8 cellular contexts compared by ENCODE assay signal in genomic region chr16:66606000-66606751, GRCh38. TPM values are rescaled to one million over a fixed set of nuclear protein-coding genes. Genes with fewer than 3 reads are reported as not detected.
DNase-seq lines count a peak whose midpoint lies in the region; ATAC-seq, FAIRE-seq and TF ChIP-seq lines count a peak whose summit lies in the region.

No MANE protein-coding gene starts in this region.

- BruUV-seq in HepG2 (replicated peaks; lab: Mats Ljungman, UMichigan) = TSS peak; percentile 60

- CTCF ChIA-PET in HepG2 (lab: Yijun Ruan, JAX; ENCODE audit: low intra/inter-chr PET ratio, low total read pairs) = interaction anchor here (3.0 kb wide), 1 partner anchor 45 kb away, joined by 12 read pairs; no protein-coding TSS in a partner anchor
- CTCF ChIA-PET in activated CD8-positive, alpha-beta T cell treated with anti-CD3 and anti-CD28 coated beads for 36 hours (lab: Charles Lee) = interaction anchor here (0.8 to 4.5 kb wide), 4 partner anchors 45 to 201 kb away, joined by 3 to 38 read pairs (median 3); partner anchors contain the start of gene CKLF

- H3K9me3 ChIP-seq in HepG2 (ENCODE audit: low read length) = no peaks in the 10 kb centered on the region
- no peaks in the 10 kb centered on the region for H3K9me3 ChIP-seq in right lobe of liver
- H3K9me3 ChIP-seq in vagina = no peaks in the 10 kb centered on the region

- H3K9ac ChIP-seq in HepG2 (ENCODE audit: insufficient read depth, low read depth, low read length) = peak overlapping the region; percentile 81

- in situ Hi-C loops in HepG2 (cut with HindIII; ENCODE audit: extremely low pct_ligation_motif_present, low pct_unique_long_range_greater_than_20kb) = loop anchor here (5.0 kb wide), 2 partner anchors 86 to 261 kb away; no protein-coding TSS in a partner anchor

- no peaks in the 10 kb centered on the region for H3K27me3 ChIP-seq in HepG2 (ENCODE audit: control insufficient read depth in 1 of 2, insufficient read depth in 2 of 2, low read length in 2 of 2)
- no peaks in the 10 kb centered on the region for H3K27me3 ChIP-seq in right lobe of liver
- no peaks in the 10 kb centered on the region for H3K27me3 ChIP-seq in kidney epithelial cell (ENCODE audit: control insufficient read depth, insufficient read depth, low read length)
- no peaks in the 10 kb centered on the region for H3K27me3 ChIP-seq in vagina

- no peaks in the 10 kb centered on the region for H3K27me3 Mint-ChIP-seq in activated CD8-positive, alpha-beta T cell treated with anti-CD3 and anti-CD28 coated beads for 36 hours

- no peak for FAIRE-seq in HepG2 (lab: Jason Lieb, UNC)

- peak overlapping the region; percentile 71 for H3K27ac Mint-ChIP-seq in activated CD8-positive, alpha-beta T cell treated with anti-CD3 and anti-CD28 coated beads for 36 hours

- H3K4me1 Mint-ChIP-seq in activated CD8-positive, alpha-beta T cell treated with anti-CD3 and anti-CD28 coated beads for 36 hours (ENCODE audit: low read depth) = peaks cover 40% of the 10 kb centered on the region

- H3K4me1 ChIP-seq in HepG2 (ENCODE audit: insufficient read depth, low read length) = peaks cover 55% of the 10 kb centered on the region
- H3K4me1 ChIP-seq in right lobe of liver = peaks cover 0 to 4% (median 2%) of the 10 kb centered on the region in 4 donors
- H3K4me1 ChIP-seq in vagina = peaks cover 49% of the 10 kb centered on the region

- no peak for TF ChIP-seq EP300 in HepG2 (IDR thresholded peaks at IDR 0.05; ENCODE audit: low read depth in 2 of 2, low read length in 2 of 2)
- no peak for TF ChIP-seq EP300 in HepG2 (CRISPR knock-in tag; IDR thresholded peaks at IDR 0.05; ENCODE audit: borderline replicate concordance)

- TF ChIP-seq CTCF in HepG2 (CRISPR knock-in tag; IDR thresholded peaks at IDR 0.05) (no peak), right lobe of liver (IDR thresholded peaks at IDR 0.05) (no peak), kidney epithelial cell (IDR thresholded peaks at IDR 0.05; ENCODE audit: insufficient read depth, low read length, poor library complexity, severe bottlenecking) (no peak), vagina (IDR thresholded peaks at IDR 0.05) (no peak)
- no peak for TF ChIP-seq CTCF in activated CD8-positive, alpha-beta T cell treated with anti-CD3 and anti-CD28 coated beads for 36 hours (IDR thresholded peaks at IDR 0.05)

- DNase-seq in HepG2 (ENCODE audit: low spot score) (no peak), right lobe of liver (no peak), kidney epithelial cell (ENCODE audit: low read depth) (no peak), vagina (ENCODE audit: extremely low spot score in 2 of 2) (no peak), GF-D8 (lab: John Stamatoyannopoulos, UW) (no peak)
- peak; percentile 33 for DNase-seq in activated CD8-positive, alpha-beta T cell treated with anti-CD3 and anti-CD28 coated beads for 36 hours
- DNase-seq in activated CD4-positive, CD25-positive, alpha-beta regulatory T cell treated with anti-CD3 and anti-CD28 coated beads, Interleukin-2, amount 50 U/mL, for 72 hours = no peak

- H3K9me3 Mint-ChIP-seq in activated CD8-positive, alpha-beta T cell treated with anti-CD3 and anti-CD28 coated beads for 36 hours = no peaks in the 10 kb centered on the region

- POLR2A ChIA-PET in HepG2 (lab: Yijun Ruan, JAX) = no interaction called here
- POLR2A ChIA-PET in activated CD8-positive, alpha-beta T cell treated with anti-CD3 and anti-CD28 coated beads for 36 hours (lab: Charles Lee) = no interaction called here

- WGBS in HepG2 (ENCODE audit: low lambda C conversion rate) = 73% methylated on average over 9 of the region's 9 CpGs
- 49% methylated on average over 8 of the region's 9 CpGs for WGBS in right lobe of liver (ENCODE audit: insufficient coverage, low coverage, low lambda C conversion rate, missing lambda C conversion rate)

- peak overlapping the region; percentile 83 for H3K4me2 ChIP-seq in HepG2 (ENCODE audit: low read depth, low read length)

- H3K36me3 Mint-ChIP-seq in activated CD8-positive, alpha-beta T cell treated with anti-CD3 and anti-CD28 coated beads for 36 hours (ENCODE audit: low read depth) = peaks cover 21% of the 10 kb centered on the region

- peak overlapping the region; percentile 54 for H3K27ac ChIP-seq in HepG2 (ENCODE audit: extremely low read length, insufficient read depth, low read length)
- H3K27ac ChIP-seq in right lobe of liver = peak overlapping the region in 1 of 3 donors; percentile 89
- peak overlapping the region; percentile 95 for H3K27ac ChIP-seq in vagina

- peak overlapping the region; percentile 70 for H3K4me3 Mint-ChIP-seq in activated CD8-positive, alpha-beta T cell treated with anti-CD3 and anti-CD28 coated beads for 36 hours

- peaks cover 13% of the 10 kb centered on the region; the same call in 1 of the 2 replicates for H4K20me1 ChIP-seq in HepG2 (ENCODE audit: insufficient read depth, low read length)

- no peak for TF ChIP-seq POLR2A in HepG2 (IDR thresholded peaks at IDR 0.05; ENCODE audit: insufficient read depth in 1 of 2, low read depth in 2 of 2, low read length in 2 of 2)
- TF ChIP-seq POLR2A in right lobe of liver (IDR thresholded peaks at IDR 0.05) = no peak
- TF ChIP-seq POLR2A in vagina (IDR thresholded peaks at IDR 0.05) = no peak

- H3K79me2 ChIP-seq in HepG2 (ENCODE audit: insufficient read depth, low read length) = peaks cover 9% of the 10 kb centered on the region

- ATAC-seq in HepG2 (no peak), right lobe of liver (no peak), HG03060 (IDR thresholded peaks at IDR 0.05; ENCODE audit: low read depth, unreplicated experiment) (peak; percentile 58)
- ATAC-seq in activated CD8-positive, alpha-beta T cell treated with anti-CD3 and anti-CD28 coated beads for 36 hours = no peak

- intact Hi-C loops in HepG2 (cut with micrococcal nuclease; ENCODE audit: unreplicated experiment) (loop anchor here (2.0 kb wide), 2 partner anchors 53 to 89 kb away; partner anchors contain the start of gene CKLF), right lobe of liver (cut with DNase I) (loop anchor here (5.0 to 10.0 kb wide), 3 partner anchors 131 to 199 kb away; partner anchors contain the start of gene BEAN1 (in 1 of the 2)), vagina (cut with DNase I) (loop anchor here (10.0 kb wide), 2 partner anchors 81 to 121 kb away; no protein-coding TSS in a partner anchor)
- intact Hi-C loops in activated CD8-positive, alpha-beta T cell treated with anti-CD3 and anti-CD28 coated beads for 36 hours (cut with micrococcal nuclease) = loop anchor here (5.0 kb wide), 2 partner anchors 44 to 199 kb away; no protein-coding TSS in a partner anchor

- H3K4me3 ChIP-seq in HepG2 (replicated peaks in 1 of 3; ENCODE audit: insufficient read depth in 1 of 3, low read depth in 2 of 3, low read length in 3 of 3) (peak overlapping the region; percentile 81 to 87 (median 86); a peak in 5 of 6 replicates), right lobe of liver (peak overlapping the region in 1 of 3 donors; percentile 67), kidney epithelial cell (ENCODE audit: low read depth, low read length) (peak overlapping the region; percentile 84), vagina (peak overlapping the region; percentile 83 to 94)

- peaks cover 15 to 22% of the 10 kb centered on the region in 2 experiments for H3K36me3 ChIP-seq in HepG2 (replicated peaks in 1 of 2; ENCODE audit: control insufficient read depth in 1 of 2, insufficient read depth in 2 of 2, low read length in 2 of 2)
- no peaks in the 10 kb centered on the region for H3K36me3 ChIP-seq in right lobe of liver
- peaks cover 10% of the 10 kb centered on the region for H3K36me3 ChIP-seq in kidney epithelial cell (ENCODE audit: control insufficient read depth, insufficient read depth, low read length)
- H3K36me3 ChIP-seq in vagina = peaks cover 0 to 20% of the 10 kb centered on the region in 2 donors

- no peak overlapping the region for H2AFZ ChIP-seq in HepG2 (ENCODE audit: low read length)

- no peak for TF ChIP-seq RAD21 in HepG2 (CRISPR knock-in tag; IDR thresholded peaks at IDR 0.05)

RNA-seq across cellular contexts. Expression of gene CMTM3, which starts 1.7 kb away (rescaled TPM):
- total RNA-seq in HepG2 (2016; rRNA removed; fragmentation: Illumina TruSeq; extraction: Trizol) (20.6 and 29.2 TPM in 2 replicates), right lobe of liver (1 to 10 TPM; 1.6 to 9.6 (median 5.4) TPM), kidney epithelial cell (244 and 292 TPM in 2 replicates), vagina (47.9 TPM)
- total RNA-seq in HepG2 (2016; cell fraction: cytosol; rRNA removed; fragmentation: Illumina TruSeq; extraction: Trizol; ENCODE audit: low read depth) = 14.7 and 15.6 TPM in 2 replicates
- total RNA-seq in HepG2 (2016; cell fraction: insoluble cytoplasmic fraction; rRNA removed; fragmentation: Illumina TruSeq; extraction: Trizol) = 18.9 and 30.0 TPM in 2 replicates
- total RNA-seq in HepG2 (2016; cell fraction: membrane; rRNA removed; fragmentation: Illumina TruSeq; extraction: Trizol) = 39.9 and 42.8 TPM in 2 replicates
- 19.8 and 22.0 TPM in 2 replicates for total RNA-seq in HepG2 (2016; cell fraction: nucleus; rRNA removed; fragmentation: Illumina TruSeq; extraction: Trizol)
- 48.7 and 62.0 TPM in 2 replicates for polyA plus RNA-seq in HepG2 (2011; rRNA removed)
- polyA plus RNA-seq in HepG2 (2011; cell fraction: cytosol; rRNA removed) = 53.5 and 62.3 TPM in 2 replicates
- 50.7 and 56.5 TPM in 2 replicates for polyA plus RNA-seq in HepG2 (2011; cell fraction: nucleus; rRNA removed)
- 36.1 and 48.8 TPM in 2 replicates for polyA plus RNA-seq in HepG2 (2012)
- polyA plus RNA-seq in HepG2 (2016; cell fraction: cytosol; fragmentation: Illumina TruSeq; extraction: Trizol; ENCODE audit: low read depth) = 21.8 and 24.0 TPM in 2 replicates
- polyA plus RNA-seq in HepG2 (2016; cell fraction: insoluble cytoplasmic fraction; fragmentation: Illumina TruSeq; extraction: Trizol; ENCODE audit: low read depth) = 31.5 and 37.2 TPM in 2 replicates
- polyA plus RNA-seq in HepG2 (2016; cell fraction: membrane; fragmentation: Illumina TruSeq; extraction: Trizol; ENCODE audit: low read depth) = 48.5 and 52.0 TPM in 2 replicates
- polyA plus RNA-seq in HepG2 (2016; cell fraction: nucleus; fragmentation: Illumina TruSeq; extraction: Trizol; ENCODE audit: insufficient read depth, low read depth) = 51.6 and 59.3 TPM in 2 replicates
- 1.7 and 102 TPM in 2 replicates for polyA minus RNA-seq in HepG2 (2011; rRNA and poly(A)+ RNA removed; ENCODE audit: low replicate concordance)
- polyA minus RNA-seq in HepG2 (2011; cell fraction: cytosol; rRNA and poly(A)+ RNA removed) = 14.7 and 19.2 TPM in 2 replicates
- polyA minus RNA-seq in HepG2 (2011; cell fraction: nucleus; rRNA and poly(A)+ RNA removed) = 16.0 and 25.4 TPM in 2 replicates
- 10 to 100 TPM; 48.0 to 49.4 TPM for total RNA-seq in activated CD8-positive, alpha-beta T cell treated with anti-CD3 and anti-CD28 coated beads for 36 hours

RNA-seq across cellular contexts. Expression of gene CMTM2, which starts 26.9 kb away (rescaled TPM):
- total RNA-seq in HepG2 (2016; rRNA removed; fragmentation: Illumina TruSeq; extraction: Trizol) (not detected in 2 replicates), right lobe of liver (under 1 TPM in 3 of 6 experiments, not detected in 3; 0.44 to 0.83 (median 0.55) TPM), kidney epithelial cell (0.54 and 1.4 TPM in 2 replicates), vagina (not detected)
- total RNA-seq in HepG2 (2016; cell fraction: cytosol; rRNA removed; fragmentation: Illumina TruSeq; extraction: Trizol; ENCODE audit: low read depth) = not detected in 2 replicates
- total RNA-seq in HepG2 (2016; cell fraction: insoluble cytoplasmic fraction; rRNA removed; fragmentation: Illumina TruSeq; extraction: Trizol) = not detected in 2 replicates
- not detected in 2 replicates for total RNA-seq in HepG2 (2016; cell fraction: membrane; rRNA removed; fragmentation: Illumina TruSeq; extraction: Trizol)
- total RNA-seq in HepG2 (2016; cell fraction: nucleus; rRNA removed; fragmentation: Illumina TruSeq; extraction: Trizol) = not detected in 2 replicates
- polyA plus RNA-seq in HepG2 (2011; rRNA removed) = not detected in 2 replicates
- not detected in 2 replicates for polyA plus RNA-seq in HepG2 (2011; cell fraction: cytosol; rRNA removed)
- not detected in 2 replicates for polyA plus RNA-seq in HepG2 (2011; cell fraction: nucleus; rRNA removed)
- not detected in 2 replicates for polyA plus RNA-seq in HepG2 (2012)
- polyA plus RNA-seq in HepG2 (2016; cell fraction: cytosol; fragmentation: Illumina TruSeq; extraction: Trizol; ENCODE audit: low read depth) = not detected in 2 replicates
- not detected in 2 replicates for polyA plus RNA-seq in HepG2 (2016; cell fraction: insoluble cytoplasmic fraction; fragmentation: Illumina TruSeq; extraction: Trizol; ENCODE audit: low read depth)
- polyA plus RNA-seq in HepG2 (2016; cell fraction: membrane; fragmentation: Illumina TruSeq; extraction: Trizol; ENCODE audit: low read depth) = not detected in 2 replicates
- polyA plus RNA-seq in HepG2 (2016; cell fraction: nucleus; fragmentation: Illumina TruSeq; extraction: Trizol; ENCODE audit: insufficient read depth, low read depth) = not detected in 2 replicates
- not detected in 2 replicates for polyA minus RNA-seq in HepG2 (2011; rRNA and poly(A)+ RNA removed; ENCODE audit: low replicate concordance)
- not detected in 2 replicates for polyA minus RNA-seq in HepG2 (2011; cell fraction: cytosol; rRNA and poly(A)+ RNA removed)
- not detected in 2 replicates for polyA minus RNA-seq in HepG2 (2011; cell fraction: nucleus; rRNA and poly(A)+ RNA removed)
- under 1 TPM in 1 of 2 experiments, not detected in 1; 0.29 TPM for total RNA-seq in activated CD8-positive, alpha-beta T cell treated with anti-CD3 and anti-CD28 coated beads for 36 hours

RNA-seq across cellular contexts. Expression of gene CMTM1, which starts 39.9 kb away (rescaled TPM):
- total RNA-seq in HepG2 (2016; rRNA removed; fragmentation: Illumina TruSeq; extraction: Trizol) = 1.7 and 1.9 TPM in 2 replicates
- 0.30 TPM in 1 of 2 replicates, not detected in the other for total RNA-seq in HepG2 (2016; cell fraction: cytosol; rRNA removed; fragmentation: Illumina TruSeq; extraction: Trizol; ENCODE audit: low read depth)
- 2.0 TPM in 2 replicates for total RNA-seq in HepG2 (2016; cell fraction: insoluble cytoplasmic fraction; rRNA removed; fragmentation: Illumina TruSeq; extraction: Trizol)
- total RNA-seq in HepG2 (2016; cell fraction: membrane; rRNA removed; fragmentation: Illumina TruSeq; extraction: Trizol) = 0.77 and 0.93 TPM in 2 replicates
- total RNA-seq in HepG2 (2016; cell fraction: nucleus; rRNA removed; fragmentation: Illumina TruSeq; extraction: Trizol) = 1.3 and 1.6 TPM in 2 replicates
- polyA plus RNA-seq in HepG2 (2011; rRNA removed) = 2.9 and 3.0 TPM in 2 replicates
- polyA plus RNA-seq in HepG2 (2011; cell fraction: cytosol; rRNA removed) = 2.0 and 3.6 TPM in 2 replicates
- 3.5 and 4.0 TPM in 2 replicates for polyA plus RNA-seq in HepG2 (2011; cell fraction: nucleus; rRNA removed)
- 2.3 and 2.4 TPM in 2 replicates for polyA plus RNA-seq in HepG2 (2012)
- 0.19 TPM in 1 of 2 replicates, not detected in the other for polyA plus RNA-seq in HepG2 (2016; cell fraction: cytosol; fragmentation: Illumina TruSeq; extraction: Trizol; ENCODE audit: low read depth)
- polyA plus RNA-seq in HepG2 (2016; cell fraction: insoluble cytoplasmic fraction; fragmentation: Illumina TruSeq; extraction: Trizol; ENCODE audit: low read depth) = 1.5 and 2.0 TPM in 2 replicates
- 0.64 and 0.72 TPM in 2 replicates for polyA plus RNA-seq in HepG2 (2016; cell fraction: membrane; fragmentation: Illumina TruSeq; extraction: Trizol; ENCODE audit: low read depth)
- 2.1 TPM in 2 replicates for polyA plus RNA-seq in HepG2 (2016; cell fraction: nucleus; fragmentation: Illumina TruSeq; extraction: Trizol; ENCODE audit: insufficient read depth, low read depth)
- 2.2 and 5.1 TPM in 2 replicates for polyA minus RNA-seq in HepG2 (2011; rRNA and poly(A)+ RNA removed; ENCODE audit: low replicate concordance)
- 2.7 and 3.4 TPM in 2 replicates for polyA minus RNA-seq in HepG2 (2011; cell fraction: cytosol; rRNA and poly(A)+ RNA removed)
- 3.2 and 6.3 TPM in 2 replicates for polyA minus RNA-seq in HepG2 (2011; cell fraction: nucleus; rRNA and poly(A)+ RNA removed)
- total RNA-seq in right lobe of liver = 1 to 10 TPM in 2 of 6 experiments, under 1 TPM in 3, not detected in 1; 0.69 to 1.6 (median 0.90) TPM
- total RNA-seq in activated CD8-positive, alpha-beta T cell treated with anti-CD3 and anti-CD28 coated beads for 36 hours = 1 to 10 TPM; 5.4 to 6.2 TPM
- 4.3 and 9.0 TPM in 2 replicates for total RNA-seq in kidney epithelial cell
- not detected for total RNA-seq in vagina

RNA-seq across cellular contexts. Expression of gene CKLF, which starts 53.8 kb away (rescaled TPM):
- total RNA-seq in HepG2 (2016; rRNA removed; fragmentation: Illumina TruSeq; extraction: Trizol) (83.0 and 120 TPM in 2 replicates), right lobe of liver (10 to 100 TPM in 4 of 6 experiments, 1 to 10 TPM in 2; 8.4 to 30.5 (median 14.0) TPM), kidney epithelial cell (120 and 129 TPM in 2 replicates), vagina (52.3 TPM)
- total RNA-seq in HepG2 (2016; cell fraction: cytosol; rRNA removed; fragmentation: Illumina TruSeq; extraction: Trizol; ENCODE audit: low read depth) = 262 and 384 TPM in 2 replicates
- 80.2 and 129 TPM in 2 replicates for total RNA-seq in HepG2 (2016; cell fraction: insoluble cytoplasmic fraction; rRNA removed; fragmentation: Illumina TruSeq; extraction: Trizol)
- 165 and 224 TPM in 2 replicates for total RNA-seq in HepG2 (2016; cell fraction: membrane; rRNA removed; fragmentation: Illumina TruSeq; extraction: Trizol)
- 56.6 and 61.7 TPM in 2 replicates for total RNA-seq in HepG2 (2016; cell fraction: nucleus; rRNA removed; fragmentation: Illumina TruSeq; extraction: Trizol)
- polyA plus RNA-seq in HepG2 (2011; rRNA removed) = 152 and 167 TPM in 2 replicates
- 201 and 220 TPM in 2 replicates for polyA plus RNA-seq in HepG2 (2011; cell fraction: cytosol; rRNA removed)
- 45.6 and 74.1 TPM in 2 replicates for polyA plus RNA-seq in HepG2 (2011; cell fraction: nucleus; rRNA removed)
- 78.5 and 108 TPM in 2 replicates for polyA plus RNA-seq in HepG2 (2012)
- polyA plus RNA-seq in HepG2 (2016; cell fraction: cytosol; fragmentation: Illumina TruSeq; extraction: Trizol; ENCODE audit: low read depth) = 345 and 456 TPM in 2 replicates
- polyA plus RNA-seq in HepG2 (2016; cell fraction: insoluble cytoplasmic fraction; fragmentation: Illumina TruSeq; extraction: Trizol; ENCODE audit: low read depth) = 86.2 and 89.6 TPM in 2 replicates
- 169 and 229 TPM in 2 replicates for polyA plus RNA-seq in HepG2 (2016; cell fraction: membrane; fragmentation: Illumina TruSeq; extraction: Trizol; ENCODE audit: low read depth)
- 90.2 and 116 TPM in 2 replicates for polyA plus RNA-seq in HepG2 (2016; cell fraction: nucleus; fragmentation: Illumina TruSeq; extraction: Trizol; ENCODE audit: insufficient read depth, low read depth)
- 41.9 and 49.9 TPM in 2 replicates for polyA minus RNA-seq in HepG2 (2011; rRNA and poly(A)+ RNA removed; ENCODE audit: low replicate concordance)
- polyA minus RNA-seq in HepG2 (2011; cell fraction: cytosol; rRNA and poly(A)+ RNA removed) = 32.4 and 34.8 TPM in 2 replicates
- 23.4 and 35.9 TPM in 2 replicates for polyA minus RNA-seq in HepG2 (2011; cell fraction: nucleus; rRNA and poly(A)+ RNA removed)
- 10 to 100 TPM; 99.0 to 99.7 TPM for total RNA-seq in activated CD8-positive, alpha-beta T cell treated with anti-CD3 and anti-CD28 coated beads for 36 hours

RNA-seq across cellular contexts. Expression of gene TK2, which starts 56.3 kb away (rescaled TPM):
- total RNA-seq in HepG2 (2016; rRNA removed; fragmentation: Illumina TruSeq; extraction: Trizol) (18.7 and 19.0 TPM in 2 replicates), right lobe of liver (10 to 100 TPM; 25.8 to 41.7 (median 33.6) TPM), kidney epithelial cell (25.2 and 25.7 TPM in 2 replicates), vagina (43.2 TPM)
- 6.7 and 7.1 TPM in 2 replicates for total RNA-seq in HepG2 (2016; cell fraction: cytosol; rRNA removed; fragmentation: Illumina TruSeq; extraction: Trizol; ENCODE audit: low read depth)
- total RNA-seq in HepG2 (2016; cell fraction: insoluble cytoplasmic fraction; rRNA removed; fragmentation: Illumina TruSeq; extraction: Trizol) = 18.5 and 19.5 TPM in 2 replicates
- 12.7 and 13.2 TPM in 2 replicates for total RNA-seq in HepG2 (2016; cell fraction: membrane; rRNA removed; fragmentation: Illumina TruSeq; extraction: Trizol)
- 24.4 and 27.5 TPM in 2 replicates for total RNA-seq in HepG2 (2016; cell fraction: nucleus; rRNA removed; fragmentation: Illumina TruSeq; extraction: Trizol)
- polyA plus RNA-seq in HepG2 (2011; rRNA removed) = 21.0 and 30.8 TPM in 2 replicates
- polyA plus RNA-seq in HepG2 (2011; cell fraction: cytosol; rRNA removed) = 10.3 and 11.7 TPM in 2 replicates
- 74.0 and 103 TPM in 2 replicates for polyA plus RNA-seq in HepG2 (2011; cell fraction: nucleus; rRNA removed)
- 12.9 and 15.4 TPM in 2 replicates for polyA plus RNA-seq in HepG2 (2012)
- 3.7 and 4.7 TPM in 2 replicates for polyA plus RNA-seq in HepG2 (2016; cell fraction: cytosol; fragmentation: Illumina TruSeq; extraction: Trizol; ENCODE audit: low read depth)
- polyA plus RNA-seq in HepG2 (2016; cell fraction: insoluble cytoplasmic fraction; fragmentation: Illumina TruSeq; extraction: Trizol; ENCODE audit: low read depth) = 15.5 and 18.0 TPM in 2 replicates
- polyA plus RNA-seq in HepG2 (2016; cell fraction: membrane; fragmentation: Illumina TruSeq; extraction: Trizol; ENCODE audit: low read depth) = 7.7 and 9.3 TPM in 2 replicates
- 34.2 and 36.3 TPM in 2 replicates for polyA plus RNA-seq in HepG2 (2016; cell fraction: nucleus; fragmentation: Illumina TruSeq; extraction: Trizol; ENCODE audit: insufficient read depth, low read depth)
- 27.6 and 35.2 TPM in 2 replicates for polyA minus RNA-seq in HepG2 (2011; rRNA and poly(A)+ RNA removed; ENCODE audit: low replicate concordance)
- 6.0 and 6.2 TPM in 2 replicates for polyA minus RNA-seq in HepG2 (2011; cell fraction: cytosol; rRNA and poly(A)+ RNA removed)
- 23.8 and 26.7 TPM in 2 replicates for polyA minus RNA-seq in HepG2 (2011; cell fraction: nucleus; rRNA and poly(A)+ RNA removed)
- 1 to 10 TPM; 3.2 to 4.4 TPM for total RNA-seq in activated CD8-positive, alpha-beta T cell treated with anti-CD3 and anti-CD28 coated beads for 36 hours
